9 cellular contexts compared by ENCODE assay signal in genomic region chr3:119937229-119937628, GRCh38.
A peak's percentile ranks its signal among the peaks of the same experiment; 100 is the strongest.
DNase-seq lines count a peak whose midpoint lies in the region; ATAC-seq and TF ChIP-seq lines count a peak whose summit lies in the region.
"Had no signal": no experiment of that assay in that cellular context is flagged by ENCODE, and none has a peak within 500 bp of the region (broad histone marks: within the 10 kb centered on the region; RNA-seq: fewer than 3 reads in every experiment).

No MANE protein-coding gene starts in this region.

- CTCF ChIA-PET in CD4-positive, alpha-beta T cell (lab: Charles Lee) = interaction anchor here (1.0 kb wide), 1 partner anchor 17 kb away, joined by 3 read pairs; no protein-coding TSS in a partner anchor

- DNase-seq in CD4-positive, alpha-beta T cell = peak in 2 of 10 experiments; percentile 2 to 7
- peak; percentile 52 to 55 for DNase-seq in activated naive CD4-positive, alpha-beta T cell treated with anti-CD3 and anti-CD28 coated beads, Interleukin-2, amount 50 U/mL, for 72 hours (ENCODE audit: low spot score in 2 of 2)
- DNase-seq in hypothalamus (lab: John Stamatoyannopoulos, UW) (no peak), DMS 273 (lab: John Stamatoyannopoulos, UW; ENCODE audit: unreplicated experiment) (no peak), NCI-H524 treated with DMSO at 0.1 percent for 48 hours (lab: John Stamatoyannopoulos, UW) (no peak)

- H3K4me3 Mint-ChIP-seq in CD4-positive, alpha-beta T cell = peak overlapping the region; percentile 18
- peak overlapping the region; percentile 52 for H3K4me3 Mint-ChIP-seq in stimulated activated naive CD8-positive, alpha-beta T cell treated with anti-CD3 and anti-CD28 coated beads, Interleukin-15, Interleukin-2, amounts not matched to agents 100 ng/mL and 50 ng/mL, for 24 hours

- peak overlapping the region; percentile 60 for H3K27ac Mint-ChIP-seq in CD4-positive, alpha-beta T cell
- peak overlapping the region; percentile 59 to 87 for H3K27ac Mint-ChIP-seq in activated naive CD4-positive, alpha-beta T cell treated with anti-CD3 and anti-CD28 coated beads, Interleukin-2, amount 50 U/mL, for 72 hours
- H3K27ac Mint-ChIP-seq in stimulated activated naive CD8-positive, alpha-beta T cell treated with anti-CD3 and anti-CD28 coated beads, Interleukin-15, Interleukin-2, amounts not matched to agents 100 ng/mL and 50 ng/mL, for 24 hours = peak overlapping the region; percentile 75

- H3K4me1 Mint-ChIP-seq in CD4-positive, alpha-beta T cell (ENCODE audit: low read depth) = peaks cover 58% of the 10 kb centered on the region
- H3K4me1 Mint-ChIP-seq in stimulated activated naive CD8-positive, alpha-beta T cell treated with anti-CD3 and anti-CD28 coated beads, Interleukin-15, Interleukin-2, amounts not matched to agents 100 ng/mL and 50 ng/mL, for 24 hours (ENCODE audit: low read depth) = peaks cover 49% of the 10 kb centered on the region

- no peaks in the 10 kb centered on the region for H3K27me3 ChIP-seq in CD4-positive, alpha-beta T cell (ENCODE audit: control insufficient read depth, insufficient read depth, low read length)
- H3K27me3 ChIP-seq: neutrophil had no signal

- POLR2A ChIA-PET in CD4-positive, alpha-beta T cell (lab: Charles Lee) = no interaction called here

- TF ChIP-seq CTCF in CD4-positive, alpha-beta T cell (IDR thresholded peaks at IDR 0.05) = no peak

- H3K9me3 ChIP-seq in CD4-positive, alpha-beta T cell (ENCODE audit: control insufficient read depth, low read length) = no peaks in the 10 kb centered on the region
- H3K9me3 ChIP-seq: neutrophil had no signal

- H3K27me3 Mint-ChIP-seq in CD4-positive, alpha-beta T cell = no peaks in the 10 kb centered on the region
- no peaks in the 10 kb centered on the region for H3K27me3 Mint-ChIP-seq in stimulated activated naive CD8-positive, alpha-beta T cell treated with anti-CD3 and anti-CD28 coated beads, Interleukin-15, Interleukin-2, amounts not matched to agents 100 ng/mL and 50 ng/mL, for 24 hours

- peak; percentile 56 for ATAC-seq in CD4-positive, alpha-beta T cell (ENCODE audit: poor library complexity)
- ATAC-seq in GM19467 (IDR thresholded peaks at IDR 0.05; ENCODE audit: unreplicated experiment) (peak; percentile 97), HG03520 (IDR thresholded peaks at IDR 0.05; ENCODE audit: unreplicated experiment) (peak; percentile 95)
- ATAC-seq in activated naive CD4-positive, alpha-beta T cell treated with anti-CD3 and anti-CD28 coated beads, Interleukin-2, amount 50 U/mL, for 72 hours = peak; percentile 98 to 99

- peaks cover 32% of the 10 kb centered on the region for H3K36me3 Mint-ChIP-seq in CD4-positive, alpha-beta T cell (ENCODE audit: low read depth)
- peaks cover 0 to 9% of the 10 kb centered on the region in 2 donors for H3K36me3 Mint-ChIP-seq in activated naive CD4-positive, alpha-beta T cell treated with anti-CD3 and anti-CD28 coated beads, Interleukin-2, amount 50 U/mL, for 72 hours
- peaks cover 17% of the 10 kb centered on the region for H3K36me3 Mint-ChIP-seq in stimulated activated naive CD8-positive, alpha-beta T cell treated with anti-CD3 and anti-CD28 coated beads, Interleukin-15, Interleukin-2, amounts not matched to agents 100 ng/mL and 50 ng/mL, for 24 hours (ENCODE audit: low read depth)

- intact Hi-C loops in CD4-positive, alpha-beta T cell (cut with DNase I, micrococcal nuclease) = no loop called here

- peaks cover 4% of the 10 kb centered on the region for H3K9me3 Mint-ChIP-seq in CD4-positive, alpha-beta T cell
- peaks cover 0 to 6% of the 10 kb centered on the region in 2 donors for H3K9me3 Mint-ChIP-seq in activated naive CD4-positive, alpha-beta T cell treated with anti-CD3 and anti-CD28 coated beads, Interleukin-2, amount 50 U/mL, for 72 hours
- no peaks in the 10 kb centered on the region for H3K9me3 Mint-ChIP-seq in stimulated activated naive CD8-positive, alpha-beta T cell treated with anti-CD3 and anti-CD28 coated beads, Interleukin-15, Interleukin-2, amounts not matched to agents 100 ng/mL and 50 ng/mL, for 24 hours

- H3K27ac ChIP-seq in CD4-positive, alpha-beta T cell (ENCODE audit: low read depth, low read length) = no peak overlapping the region
- H3K27ac ChIP-seq: neutrophil had no signal

Comparison
In these comparisons a context has a peak if more than half of its experiments do, and no peak if none do; other contexts are left out.
1. DNase-seq: peak in activated naive CD4-positive, alpha-beta T cell treated with anti-CD3 and anti-CD28 coated beads, Interleukin-2, amount 50 U/mL, for 72 hours (2 of 2); none in hypothalamus (0 of 51), DMS 273 (single experiment) and NCI-H524 treated with DMSO at 0.1 percent for 48 hours (single experiment).
2. Peak in every context shown above with its lines, with median percentiles within 50 percentile points of each other: ATAC-seq and H3K27ac Mint-ChIP-seq.